Comparison of ENCODE assay signal across 16 cellular contexts in genomic region chr5:94281402-94281801, GRCh38.
DNase-seq lines count a peak whose midpoint lies in the region; ATAC-seq, FAIRE-seq and TF ChIP-seq lines count a peak whose summit lies in the region.
"Had no signal": no experiment of that assay in that cellular context is flagged by ENCODE, and none has a peak within 500 bp of the region (broad histone marks: within the 10 kb centered on the region; RNA-seq: fewer than 3 reads in every experiment).

No MANE protein-coding gene starts in this region.

- H2AFZ ChIP-seq in H1 (ENCODE audit: low read length), result no peak overlapping the region

- H3K9me3 ChIP-seq in HUES64 (ENCODE audit: insufficient read depth, low read depth, low read length), result no peaks in the 10 kb centered on the region
- no peaks in the 10 kb centered on the region for H3K9me3 ChIP-seq in H1 (ENCODE audit: insufficient read depth in 2 of 2, low read depth in 1 of 2, low read length in 1 of 2)
- H3K9me3 ChIP-seq: A549 had no signal

- no peak overlapping the region for H2BK120ac ChIP-seq in H1 (replicated peaks; ENCODE audit: low read depth, low read length)

- H3K27ac ChIP-seq in HUES64 (ENCODE audit: low read depth, low read length) (0 out of 2 replicates have a peak overlapping the region, but pooled peaks have one; percentile 12), H1 (ENCODE audit: low read depth, low read length) (peak overlapping the region; percentile 26; the same call in 1 of the 2 replicates), RWPE1 (no peak overlapping the region)
- H3K27ac ChIP-seq: A549 had no signal

- CTCF ChIA-PET in H1 (lab: Charles Lee; ENCODE audit: partially characterized antibody) (no interaction called here), RWPE1 (lab: Yijun Ruan, JAX) (no interaction called here)

- no peak for TF ChIP-seq POLR2A in H1 (IDR thresholded peaks at IDR 0.05; ENCODE audit: control extremely low read depth in 1 of 2, low read depth in 2 of 2, low read length in 2 of 2)

- H3K23ac ChIP-seq in H1 (ENCODE audit: insufficient read length), result no peak overlapping the region

- no peaks in the 10 kb centered on the region; the same call in 1 of the 2 replicates for H3K23me2 ChIP-seq in H1 (ENCODE audit: low read depth, low read length)

- H3K14ac ChIP-seq in H1 (ENCODE audit: insufficient read length), result no peak overlapping the region

- no peak overlapping the region for H3K18ac ChIP-seq in H1 (ENCODE audit: extremely low read depth, low read length)

- no peak overlapping the region for H3K56ac ChIP-seq in H1 (replicated peaks; ENCODE audit: insufficient read length, low read depth, low read length)

- 0 out of 4 replicates have a peak overlapping the region, but pooled peaks of 1 of the 2 experiments have one; percentile 22 for H3K4me2 ChIP-seq in H1 (ENCODE audit: insufficient read depth in 1 of 2, low read depth in 2 of 2, low read length in 2 of 2)
- H3K4me2 ChIP-seq: A549 had no signal

- no peak overlapping the region for H4K8ac ChIP-seq in H1 (ENCODE audit: extremely low read depth, insufficient read depth, low read length)

- no peak for ATAC-seq in GM21723 (IDR thresholded peaks at IDR 0.05; ENCODE audit: unreplicated experiment)
- ATAC-seq: A549; CD8-positive, alpha-beta T cell; HepG2 had no signal

- H3K4me3 ChIP-seq in HUES64 (ENCODE audit: low read length), result no peak overlapping the region
- no peak overlapping the region for H3K4me3 ChIP-seq in H1 (ENCODE audit: extremely low read depth in 1 of 4, insufficient read depth in 2 of 4, low read depth in 3 of 4, low read length in 4 of 4)
- H3K4me3 ChIP-seq: A549 had no signal

- TF ChIP-seq EP300 in H1 (IDR thresholded peaks at IDR 0.05; ENCODE audit: borderline replicate concordance in 1 of 2, low read depth in 2 of 2, low read length in 2 of 2), result no peak

- no peak overlapping the region for H3K4ac ChIP-seq in H1 (replicated peaks; ENCODE audit: insufficient read length, low read depth, low read length)

- TF ChIP-seq RAD21 in H1 (IDR thresholded peaks at IDR 0.05 in 1 of 2, conservative IDR thresholded peaks at IDR 0.05 in 1 of 2; ENCODE audit: low read depth in 2 of 2, low read length in 2 of 2), result no peak

- H4K20me1 ChIP-seq in H1 (replicated peaks in 1 of 2; ENCODE audit: control insufficient read depth in 1 of 2, insufficient read depth in 2 of 2, low read length in 2 of 2), result peaks cover 0 to 5% of the 10 kb centered on the region in 2 experiments

- H3K27me3 ChIP-seq in HUES64 (ENCODE audit: insufficient read depth, low read length) (no peaks in the 10 kb centered on the region), H1 (replicated peaks in 1 of 4; ENCODE audit: control insufficient read depth in 3 of 4, extremely low read depth in 1 of 4, insufficient read depth in 3 of 4, low read length in 3 of 4) (no peaks in the 10 kb centered on the region)

- H2BK5ac ChIP-seq in H1 (ENCODE audit: low read depth, low read length), result 0 out of 2 replicates have a peak overlapping the region, but pooled peaks have one; percentile 3

- H3K36me3 ChIP-seq in HUES64 (ENCODE audit: insufficient read depth, low read length), result no peaks in the 10 kb centered on the region; the same call in 1 of the 2 replicates
- H3K36me3 ChIP-seq in H1 (ENCODE audit: control insufficient read depth in 2 of 4, insufficient read depth in 4 of 4, low read length in 3 of 4), result peaks cover 0 to 3% (median 0%) of the 10 kb centered on the region in 4 experiments; a peak in 2 of 8 replicates

- 72% methylated on average over 1 of the region's 1 CpG for WGBS in HUES64
- WGBS in H1 (ENCODE audit: extremely low coverage in 1 of 2, insufficient coverage in 1 of 2, insufficient read length in 1 of 2, insufficient replicate concordance in 2 of 2, low coverage in 1 of 2, low lambda C conversion rate in 2 of 2, missing lambda C conversion rate in 1 of 2), 2 experiments, result 81% methylated on average over 1 of the region's 1 CpG; no CpG with 5 or more reads in 1 of the 2 experiments

- POLR2A ChIA-PET in H1 (lab: Charles Lee; ENCODE audit: partially characterized antibody), result no interaction called here
- POLR2A ChIA-PET in RWPE1 (lab: Yijun Ruan, JAX; ENCODE audit: low non-redundant PET), result no interaction called here

- peak; percentile 78 for FAIRE-seq in H1 (lab: Jason Lieb, UNC)
- FAIRE-seq: A549, GM12892, HepG2 had no signal

- H3K4me1 ChIP-seq in HUES64 (ENCODE audit: insufficient read depth, low read length), result peaks cover 22% of the 10 kb centered on the region
- peaks cover 2 to 7% (median 6%) of the 10 kb centered on the region in 4 experiments; a peak in 6 of 7 replicates for H3K4me1 ChIP-seq in H1 (replicated peaks in 1 of 4; ENCODE audit: control insufficient read depth in 3 of 4, insufficient read depth in 4 of 4, low read length in 3 of 4)
- H3K4me1 ChIP-seq: A549 had no signal

- no peak overlapping the region for H2AK5ac ChIP-seq in H1 (ENCODE audit: low read depth, low read length)

- H2BK12ac ChIP-seq in H1 (ENCODE audit: low read depth, low read length), result no peak overlapping the region

- no peak overlapping the region for H2BK20ac ChIP-seq in H1 (ENCODE audit: low read length)

- no peak overlapping the region for H2BK15ac ChIP-seq in H1 (ENCODE audit: low read length)

- DNase-seq in H1 (ENCODE audit: low read depth in 1 of 2, low spot score in 2 of 2), result no peak
- peak; percentile 64 for DNase-seq in islet precursor cell
- DNase-seq in AML-193 (lab: John Stamatoyannopoulos, UW), result no peak
- no peak for DNase-seq in RWPE1 (ENCODE audit: low spot score)
- DNase-seq: CD8-positive, alpha-beta T cell; COR-L47; DMS153; DMS79 treated with DMSO at 0.1 percent for 48 hours; EL; GDM1; H7 had no signal

- TF ChIP-seq CTCF in H1 (IDR thresholded peaks at IDR 0.05; ENCODE audit: control extremely low read depth in 1 of 3, insufficient read depth in 1 of 3, low read depth in 1 of 3, low read length in 3 of 3) (no peak), RWPE1 (conservative IDR thresholded peaks at IDR 0.05; ENCODE audit: low read depth) (no peak)

- H3K9ac ChIP-seq in HUES64 (ENCODE audit: low read depth, low read length) (no peak overlapping the region), H1 (replicated peaks in 1 of 4; ENCODE audit: extremely low read depth in 1 of 4, low read depth in 3 of 4, low read length in 3 of 4) (no peak overlapping the region)

- H3K79me1 ChIP-seq in H1 (ENCODE audit: low read depth, low read length), result no peaks in the 10 kb centered on the region

- H3K79me2 ChIP-seq in H1 (ENCODE audit: control insufficient read depth in 1 of 2, insufficient read depth in 2 of 2, low read length in 2 of 2), result peaks cover 0 to 80% of the 10 kb centered on the region in 2 experiments; a peak in 2 of 4 replicates

- no peak overlapping the region for H4K91ac ChIP-seq in H1 (replicated peaks; ENCODE audit: insufficient read length, low read length)

- H4K5ac ChIP-seq in H1 (ENCODE audit: insufficient read length, low read depth, low read length), result no peak overlapping the region

TF ChIP-seq in H1, 55 proteins besides CTCF, POLR2A, EP300 and RAD21:
- no peak for TF ChIP-seq TBP (IDR thresholded peaks at IDR 0.05; ENCODE audit: low read depth, low read length)
- no peak for TF ChIP-seq NANOG (IDR thresholded peaks at IDR 0.05; ENCODE audit: insufficient read depth, low read depth, low read length, poor library complexity, severe bottlenecking)
- TF ChIP-seq TEAD4 (IDR thresholded peaks at IDR 0.05; ENCODE audit: low read depth, low read length), result 0 out of 2 replicates have a peak, but pooled peaks have one; percentile 1
- no peak for TF ChIP-seq EZH2 (IDR thresholded peaks at IDR 0.05; ENCODE audit: low read depth, low read length, severe bottlenecking)
- no peak for TF ChIP-seq SIRT6 (IDR thresholded peaks at IDR 0.05; ENCODE audit: low read length)
- no peak for TF ChIP-seq SIX5 (IDR thresholded peaks at IDR 0.05; ENCODE audit: low read depth, low read length)
